In the genomic region with DNA sequence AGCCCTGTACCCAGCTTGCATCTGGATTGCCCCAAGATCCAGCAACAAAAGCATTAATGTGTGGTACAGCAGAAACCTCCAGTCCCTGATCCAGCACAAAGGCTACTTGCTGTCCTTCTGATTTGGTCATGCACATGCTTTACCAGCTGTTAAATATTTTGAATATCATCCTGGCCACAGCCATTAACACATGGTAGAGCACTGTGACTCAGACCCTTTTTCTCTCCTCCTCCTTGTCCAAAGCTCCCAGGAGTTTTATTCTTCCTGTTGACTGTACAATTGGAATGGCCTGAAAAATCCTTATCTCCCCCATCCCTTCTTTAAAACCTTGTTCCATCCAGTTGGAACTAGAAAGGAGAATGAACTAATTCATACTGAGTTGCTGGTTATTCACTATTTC, we compare ENCODE assay signal across 15 cellular contexts.
DNase-seq lines count a peak whose midpoint lies in the region; ATAC-seq and TF ChIP-seq lines count a peak whose summit lies in the region.
"Had no signal": no experiment of that assay in that cellular context is flagged by ENCODE, and none has a peak within 500 bp of the region (broad histone marks: within the 10 kb centered on the region; RNA-seq: fewer than 3 reads in every experiment).

No MANE protein-coding gene starts in this region.

- no peak for TF ChIP-seq POLR2A in spleen (IDR thresholded peaks at IDR 0.05)

- H3K9me3 ChIP-seq in ascending aorta (no peaks in the 10 kb centered on the region), left ventricle myocardium inferior (replicated peaks) (no peaks in the 10 kb centered on the region), spleen (no peaks in the 10 kb centered on the region), colonic mucosa (no peaks in the 10 kb centered on the region)
- H3K9me3 ChIP-seq: adrenal gland had no signal

- no peak overlapping the region for H3K9ac ChIP-seq in colonic mucosa (ENCODE audit: low read depth in 2 of 2, low read length in 2 of 2)

- H3K27ac ChIP-seq in ascending aorta = peak overlapping the region; percentile 59 to 64
- peak overlapping the region; percentile 57 for H3K27ac ChIP-seq in left ventricle myocardium inferior (replicated peaks)
- peak overlapping the region in 7 of 8 donors; percentile 27 to 77 (median 72) for H3K27ac ChIP-seq in spleen
- no peak overlapping the region for H3K27ac ChIP-seq in colonic mucosa
- H3K27ac ChIP-seq: HL-60 had no signal

- TF ChIP-seq CTCF in ascending aorta (IDR thresholded peaks at IDR 0.05) (no peak), left ventricle myocardium inferior (IDR thresholded peaks at IDR 0.05; ENCODE audit: borderline replicate concordance) (no peak), spleen (IDR thresholded peaks at IDR 0.05 in 8 of 11, conservative IDR thresholded peaks at IDR 0.05 in 3 of 11) (no peak), colonic mucosa (IDR thresholded peaks at IDR 0.05) (no peak)

- peaks cover 0 to 6% of the 10 kb centered on the region in 2 donors for H3K4me1 ChIP-seq in ascending aorta
- peaks cover 45% of the 10 kb centered on the region for H3K4me1 ChIP-seq in left ventricle myocardium inferior
- H3K4me1 ChIP-seq in spleen = peaks cover 0 to 15% (median 4%) of the 10 kb centered on the region in 6 donors
- H3K4me1 ChIP-seq in colonic mucosa = no peaks in the 10 kb centered on the region
- H3K4me1 ChIP-seq: adrenal gland had no signal

- no peaks in the 10 kb centered on the region for H3K27me3 ChIP-seq in ascending aorta
- no peaks in the 10 kb centered on the region for H3K27me3 ChIP-seq in left ventricle myocardium inferior (ENCODE audit: low read depth)
- H3K27me3 ChIP-seq in spleen (replicated peaks in 1 of 7) = peaks cover 0 to 5% (median 0%) of the 10 kb centered on the region in 7 donors
- H3K27me3 ChIP-seq in colonic mucosa = no peaks in the 10 kb centered on the region
- H3K27me3 ChIP-seq: adrenal gland had no signal

- DNase-seq in H4 (ENCODE audit: low spot score) = peak; percentile 78
- no peak for DNase-seq in ascending aorta (ENCODE audit: low spot score in 2 of 2)
- DNase-seq in left ventricle myocardium inferior = no peak
- DNase-seq in spleen = no peak
- DNase-seq in left colon = no peak
- no peak for DNase-seq in colonic mucosa
- DNase-seq in occipital lobe (lab: John Stamatoyannopoulos, UW) = no peak
- DNase-seq in putamen (ENCODE audit: low spot score) = no peak
- DNase-seq: activated CD4-positive, alpha-beta memory T cell treated with anti-CD3 and anti-CD28 coated beads, Interleukin-2, amount 10 ng/mL, durations not matched to agents 7 days and 5 days; adrenal gland; glutamatergic neuron; naive thymus-derived CD4-positive, alpha-beta T cell; NCI-H2107; SHP77 treated with DMSO at 0.1 percent for 48 hours had no signal

- intact Hi-C loops in ascending aorta (cut with DNase I) = loop anchor here (5.0 kb wide), 2 partner anchors 228 to 582 kb away; a partner anchor contains a TSS
- intact Hi-C loops in left ventricle myocardium inferior (cut with micrococcal nuclease) = no loop called here
- intact Hi-C loops in spleen (cut with DNase I; ENCODE audit: low total_unique reads) = no loop called here
- intact Hi-C loops in left colon (cut with DNase I, micrococcal nuclease) = no loop called here
- intact Hi-C loops in colonic mucosa (cut with DNase I) = no loop called here

- H3K4me3 ChIP-seq in ascending aorta = no peak overlapping the region
- H3K4me3 ChIP-seq in left ventricle myocardium inferior = no peak overlapping the region
- H3K4me3 ChIP-seq in spleen = peak overlapping the region in 2 of 8 donors; percentile 12 to 37
- no peak overlapping the region for H3K4me3 ChIP-seq in colonic mucosa
- H3K4me3 ChIP-seq: adrenal gland had no signal

- ATAC-seq in left colon = no peak
- ATAC-seq: naive thymus-derived CD4-positive, alpha-beta T cell had no signal

- no peaks in the 10 kb centered on the region for H3K36me3 ChIP-seq in ascending aorta
- H3K36me3 ChIP-seq in left ventricle myocardium inferior = no peaks in the 10 kb centered on the region
- H3K36me3 ChIP-seq in spleen = no peaks in the 10 kb centered on the region
- no peaks in the 10 kb centered on the region for H3K36me3 ChIP-seq in colonic mucosa
- H3K36me3 ChIP-seq: adrenal gland had no signal
